In genomic region chr2:237466266-237466665, GRCh38 we compare ENCODE assay signal across 24 cellular contexts. TPM values are rescaled to one million over a fixed set of nuclear protein-coding genes. Genes with fewer than 3 reads are reported as not detected.
DNase-seq lines count a peak whose midpoint lies in the region; ATAC-seq and TF ChIP-seq lines count a peak whose summit lies in the region.
"Had no signal": no experiment of that assay in that cellular context is flagged by ENCODE, and none has a peak within 500 bp of the region (broad histone marks: within the 10 kb centered on the region; RNA-seq: fewer than 3 reads in every experiment).

No MANE protein-coding gene starts in this region.

- H3K4me1 ChIP-seq in SJSA1 (replicated peaks), result peaks cover 18% of the 10 kb centered on the region
- H3K4me1 ChIP-seq: Caco-2 had no signal

- no peaks in the 10 kb centered on the region; the same call in 1 of the 2 replicates for H3K9me3 ChIP-seq in SJSA1 (replicated peaks)
- H3K9me3 ChIP-seq: Caco-2 had no signal

- peak overlapping the region; percentile 85 for H3K27ac ChIP-seq in SJSA1
- H3K27ac ChIP-seq: dorsolateral prefrontal cortex, KMS-11 had no signal

- DNase-seq in Caki2 (ENCODE audit: low read depth) (peak; percentile 84), SJSA1 (ENCODE audit: low read depth in 1 of 2, low spot score in 2 of 2) (no peak), fibroblast of mammary gland (ENCODE audit: low read depth) (peak; percentile 69), renal cortical epithelial cell (ENCODE audit: low read depth) (peak; percentile 53), NCI-H2171 treated with DMSO at 0.1 percent for 48 hours (lab: John Stamatoyannopoulos, UW) (no peak), AG20443 (ENCODE audit: low spot score) (no peak), hepatic stellate cell (ENCODE audit: low spot score) (no peak)
- DNase-seq: activated CD4-positive, alpha-beta memory T cell treated with anti-CD3 and anti-CD28 coated beads, Interleukin-2, amount 10 ng/mL, durations not matched to agents 7 days and 5 days; activated T-cell treated with anti-CD3 and anti-CD28 coated beads, Interleukin-2, amount 50 U/mL, for 1 hour; Caco-2; dorsolateral prefrontal cortex; hypothalamus; midbrain; NCI-H2029; NCI-H446 treated with DMSO at 0.1 percent for 48 hours; retina; SIG-M5; stimulated activated CD4-positive, alpha-beta T cell treated with anti-CD3 and anti-CD28 coated beads, Interleukin-15, amount 100 ng/mL, for 24 hours; stimulated activated naive B cell treated with anti-CD40 and anti-IgM and Interleukin-4, amounts not matched to agents 10 μg/mL and 1 μg/mL and 100 μg/mL, for 72 hours had no signal

- no peaks in the 10 kb centered on the region for H3K27me3 ChIP-seq in SJSA1 (replicated peaks)
- H3K27me3 ChIP-seq: dorsolateral prefrontal cortex had no signal

- in situ Hi-C loops in Caki2 (cut with HindIII; ENCODE audit: low pct_unique_long_range_greater_than_20kb, low sequenced_read_pairs), result no loop called here

- H3K36me3 ChIP-seq in SJSA1, result no peaks in the 10 kb centered on the region

- H3K4me3 ChIP-seq in SJSA1 (no peak overlapping the region), fibroblast of mammary gland (ENCODE audit: control insufficient read depth, low read depth, low read length) (no peak overlapping the region)
- H3K4me3 ChIP-seq: dorsolateral prefrontal cortex had no signal

- TF ChIP-seq CTCF in fibroblast of mammary gland (conservative IDR thresholded peaks at IDR 0.05; ENCODE audit: control insufficient read depth, insufficient read depth, low read depth, low read length), result no peak

- ATAC-seq in GM18909 (IDR thresholded peaks at IDR 0.05; ENCODE audit: poor library complexity, unreplicated experiment), result no peak
- ATAC-seq: esophagus mucosa; stimulated activated naive B cell treated with anti-CD40 and anti-IgM and Interleukin-4, amounts not matched to agents 10 μg/mL and 1 μg/mL and 100 μg/mL, for 72 hours; WTC11 had no signal

RNA-seq across cellular contexts. Expression of gene MLPH, which starts 20.8 kb away (rescaled TPM):
- 27.2 and 33.8 TPM in 2 replicates for total RNA-seq in Caki2 (2014; rRNA removed; shearing (Covaris generic); ENCODE audit: low replicate concordance)
- 0.50 TPM in 1 of 2 replicates, not detected in the other for total RNA-seq in SJSA1 (2014; rRNA removed; shearing (Covaris generic))
- 17.7 and 24.6 TPM in 2 replicates for total RNA-seq in renal cortical epithelial cell
- total RNA-seq: activated CD4-positive, alpha-beta memory T cell treated with anti-CD3 and anti-CD28 coated beads, Interleukin-2, amount 10 ng/mL, durations not matched to agents 7 days and 5 days; Caco-2; T-helper 2 cell treated with Interferon-gamma antibody and Interleukin-4, amounts not matched to agents 100 ng/mL and 5 ng/mL, for 36 hours had no signal

RNA-seq across cellular contexts. Expression of gene COL6A3, which starts 52.3 kb away (rescaled TPM):
- total RNA-seq in Caki2 (2014; rRNA removed; shearing (Covaris generic); ENCODE audit: low replicate concordance), result 0.41 and 0.98 TPM in 2 replicates
- total RNA-seq in SJSA1 (2014; rRNA removed; shearing (Covaris generic)), result 160 and 243 TPM in 2 replicates
- total RNA-seq in renal cortical epithelial cell, result 2.5 and 3.6 TPM in 2 replicates

Comparison
In these comparisons a context has a peak if more than half of its experiments do, and no peak if none do; other contexts are left out.
1. DNase-seq: peak in Caki2 (single experiment), fibroblast of mammary gland (single experiment) and renal cortical epithelial cell (single experiment); none in SJSA1 (0 of 2), NCI-H2171 treated with DMSO at 0.1 percent for 48 hours (single experiment), AG20443 (single experiment) and hepatic stellate cell (single experiment).
2. RNA of gene MLPH, which starts 20.8 kb away (total RNA-seq): 27.2 to 33.8 TPM in Caki2 and 17.7 to 24.6 TPM in renal cortical epithelial cell; 0.50 TPM in SJSA1; every median in the first group is over 10 times any median in the second.
3. RNA of gene COL6A3, which starts 52.3 kb away (total RNA-seq): 160 to 243 TPM in SJSA1; 2.5 to 3.6 TPM in renal cortical epithelial cell and 0.41 to 0.98 TPM in Caki2; every median in the first group is over 10 times any median in the second.